Comparison of ENCODE assay signal across 10 cellular contexts in the genomic region with DNA sequence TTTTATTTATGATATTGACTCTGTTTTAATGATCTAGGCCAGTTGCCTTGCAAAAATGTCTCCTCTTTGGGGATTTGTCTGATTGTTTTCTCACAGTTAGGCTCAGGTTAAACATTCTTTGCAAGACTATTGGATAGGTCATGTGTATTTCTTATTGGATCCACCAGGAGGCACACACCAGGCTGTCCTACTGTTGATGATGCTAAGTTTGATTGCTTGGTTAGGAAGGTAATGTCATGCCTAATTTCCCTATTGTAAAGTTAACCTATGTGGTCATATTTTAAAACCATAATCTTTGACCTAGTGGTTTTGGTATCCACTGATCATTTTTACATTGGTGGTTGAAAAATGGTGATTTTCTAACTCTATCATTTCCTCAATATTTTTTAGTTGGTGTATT.
DNase-seq lines count a peak whose midpoint lies in the region; ATAC-seq, FAIRE-seq and TF ChIP-seq lines count a peak whose summit lies in the region.
"Had no signal": no experiment of that assay in that cellular context is flagged by ENCODE, and none has a peak within 500 bp of the region (broad histone marks: within the 10 kb centered on the region; RNA-seq: fewer than 3 reads in every experiment).

No MANE protein-coding gene starts in this region.

- no peaks in the 10 kb centered on the region for H3K23me2 ChIP-seq in H1 (ENCODE audit: low read depth, low read length)

- intact Hi-C loops in activated CD4-positive, alpha-beta memory T cell treated with anti-CD3 and anti-CD28 coated beads for 36 hours (cut with micrococcal nuclease) = loop anchor here (5.0 kb wide), 1 partner anchor 104 kb away; no protein-coding TSS in a partner anchor

- no peak overlapping the region for H3K23ac ChIP-seq in H1 (ENCODE audit: insufficient read length)

- H4K8ac ChIP-seq in H1 (ENCODE audit: extremely low read depth, insufficient read depth, low read length) = no peak overlapping the region

- no peak overlapping the region for H2AK5ac ChIP-seq in H1 (ENCODE audit: low read depth, low read length)

- H3K27me3 ChIP-seq in H1 (replicated peaks in 1 of 4; ENCODE audit: control insufficient read depth in 3 of 4, extremely low read depth in 1 of 4, insufficient read depth in 3 of 4, low read length in 3 of 4) = no peaks in the 10 kb centered on the region

- CTCF ChIA-PET in H1 (lab: Charles Lee; ENCODE audit: partially characterized antibody) = interaction anchor here (0.8 to 1.4 kb wide), 6 partner anchors 9 to 106 kb away, joined by 3 to 6 read pairs (median 4); no protein-coding TSS in a partner anchor
- CTCF ChIA-PET in activated CD4-positive, alpha-beta memory T cell treated with anti-CD3 and anti-CD28 coated beads for 36 hours (lab: Charles Lee) = no interaction called here
- CTCF ChIA-PET in activated CD4-positive, alpha-beta T cell treated with anti-CD3 and anti-CD28 coated beads, Interleukin-2, amount 10 ng/mL, durations not matched to agents 7 days and 5 days (lab: Charles Lee) = no interaction called here

- TF ChIP-seq RAD21 in Ishikawa (IDR thresholded peaks at IDR 0.05; ENCODE audit: low read depth) (peak; percentile 57), H1 (IDR thresholded peaks at IDR 0.05 in 1 of 2, conservative IDR thresholded peaks at IDR 0.05 in 1 of 2; ENCODE audit: low read depth in 2 of 2, low read length in 2 of 2) (peak; percentile 54 to 64)

- H2BK15ac ChIP-seq in H1 (ENCODE audit: low read length) = no peak overlapping the region

- no peak overlapping the region for H2BK12ac ChIP-seq in H1 (ENCODE audit: low read depth, low read length)

- no peaks in the 10 kb centered on the region for H3K4me1 ChIP-seq in H1 (replicated peaks in 1 of 4; ENCODE audit: control insufficient read depth in 3 of 4, insufficient read depth in 4 of 4, low read length in 3 of 4)

- no peak overlapping the region for H3K27ac Mint-ChIP-seq in activated CD4-positive, alpha-beta memory T cell treated with anti-CD3 and anti-CD28 coated beads for 36 hours
- H3K27ac Mint-ChIP-seq in activated CD4-positive, alpha-beta T cell treated with anti-CD3 and anti-CD28 coated beads, Interleukin-2, amount 10 ng/mL, durations not matched to agents 7 days and 5 days = no peak overlapping the region
- H3K27ac Mint-ChIP-seq: CD14-positive monocyte had no signal

- TF ChIP-seq CTCF in 22Rv1 (IDR thresholded peaks at IDR 0.05) (peak; percentile 67), H1 (IDR thresholded peaks at IDR 0.05; ENCODE audit: control extremely low read depth in 1 of 3, insufficient read depth in 1 of 3, low read depth in 1 of 3, low read length in 3 of 3) (peak in 2 of 3 experiments; percentile 57 to 72; a peak in 3 of 4 replicates), omental fat pad (IDR thresholded peaks at IDR 0.05) (no peak)

- no peak for DNase-seq in H1 (ENCODE audit: low read depth in 1 of 2, low spot score in 2 of 2)
- DNase-seq in activated CD4-positive, alpha-beta memory T cell treated with anti-CD3 and anti-CD28 coated beads for 36 hours = no peak
- DNase-seq in omental fat pad (ENCODE audit: low spot score) = no peak
- DNase-seq in activated CD4-positive, alpha-beta T cell treated with anti-CD3 and anti-CD28 coated beads, Interleukin-2, amount 10 ng/mL, durations not matched to agents 7 days and 5 days = no peak
- DNase-seq: left ventricle myocardium superior had no signal

- TF ChIP-seq POLR2A in H1 (IDR thresholded peaks at IDR 0.05; ENCODE audit: control extremely low read depth in 1 of 2, low read depth in 2 of 2, low read length in 2 of 2) = no peak

- no peak overlapping the region for H3K9ac ChIP-seq in H1 (replicated peaks in 1 of 4; ENCODE audit: extremely low read depth in 1 of 4, low read depth in 3 of 4, low read length in 3 of 4)

- no peaks in the 10 kb centered on the region for H4K20me1 ChIP-seq in H1 (replicated peaks in 1 of 2; ENCODE audit: control insufficient read depth in 1 of 2, insufficient read depth in 2 of 2, low read length in 2 of 2)

- H3K36me3 ChIP-seq in H1 (ENCODE audit: control insufficient read depth in 2 of 4, insufficient read depth in 4 of 4, low read length in 3 of 4) = no peaks in the 10 kb centered on the region

- no peak overlapping the region for H3K4ac ChIP-seq in H1 (replicated peaks; ENCODE audit: insufficient read length, low read depth, low read length)

- H3K4me3 Mint-ChIP-seq in activated CD4-positive, alpha-beta memory T cell treated with anti-CD3 and anti-CD28 coated beads for 36 hours = no peak overlapping the region
- H3K4me3 Mint-ChIP-seq in activated CD4-positive, alpha-beta T cell treated with anti-CD3 and anti-CD28 coated beads, Interleukin-2, amount 10 ng/mL, durations not matched to agents 7 days and 5 days = no peak overlapping the region
- H3K4me3 Mint-ChIP-seq: CD14-positive monocyte had no signal

- H3K79me2 ChIP-seq in H1 (ENCODE audit: control insufficient read depth in 1 of 2, insufficient read depth in 2 of 2, low read length in 2 of 2) = no peaks in the 10 kb centered on the region

- no peaks in the 10 kb centered on the region for H3K36me3 Mint-ChIP-seq in activated CD4-positive, alpha-beta memory T cell treated with anti-CD3 and anti-CD28 coated beads for 36 hours
- no peaks in the 10 kb centered on the region for H3K36me3 Mint-ChIP-seq in activated CD4-positive, alpha-beta T cell treated with anti-CD3 and anti-CD28 coated beads, Interleukin-2, amount 10 ng/mL, durations not matched to agents 7 days and 5 days (ENCODE audit: low read depth)
- H3K36me3 Mint-ChIP-seq: CD14-positive monocyte had no signal

- H3K14ac ChIP-seq in H1 (ENCODE audit: insufficient read length) = no peak overlapping the region

- H2BK5ac ChIP-seq in H1 (ENCODE audit: low read depth, low read length) = no peak overlapping the region

- peaks cover 2% of the 10 kb centered on the region for H3K27me3 Mint-ChIP-seq in activated CD4-positive, alpha-beta memory T cell treated with anti-CD3 and anti-CD28 coated beads for 36 hours
- no peaks in the 10 kb centered on the region for H3K27me3 Mint-ChIP-seq in activated CD4-positive, alpha-beta T cell treated with anti-CD3 and anti-CD28 coated beads, Interleukin-2, amount 10 ng/mL, durations not matched to agents 7 days and 5 days

- H3K9me3 ChIP-seq in H1 (ENCODE audit: insufficient read depth in 2 of 2, low read depth in 1 of 2, low read length in 1 of 2) = no peaks in the 10 kb centered on the region

- H3K27ac ChIP-seq in 22Rv1 (no peak overlapping the region), H1 (ENCODE audit: low read depth, low read length) (no peak overlapping the region)

- ATAC-seq in GM18909 (IDR thresholded peaks at IDR 0.05; ENCODE audit: poor library complexity, unreplicated experiment) (peak; percentile 65), HG02840 (IDR thresholded peaks at IDR 0.05; ENCODE audit: low FRiP score, unreplicated experiment) (no peak), omental fat pad (ENCODE audit: low FRiP score) (no peak)
- ATAC-seq: left ventricle myocardium superior had no signal

- H3K4me3 ChIP-seq in H1 (ENCODE audit: extremely low read depth in 1 of 4, insufficient read depth in 2 of 4, low read depth in 3 of 4, low read length in 4 of 4) = no peak overlapping the region

- H2BK120ac ChIP-seq in H1 (replicated peaks; ENCODE audit: low read depth, low read length) = no peak overlapping the region

- no peak overlapping the region for H4K5ac ChIP-seq in H1 (ENCODE audit: insufficient read length, low read depth, low read length)

- no peak overlapping the region for H4K91ac ChIP-seq in H1 (replicated peaks; ENCODE audit: insufficient read length, low read length)

- H2AFZ ChIP-seq in H1 (ENCODE audit: low read length) = no peak overlapping the region

- POLR2A ChIA-PET in H1 (lab: Charles Lee; ENCODE audit: partially characterized antibody) = no interaction called here
- POLR2A ChIA-PET in activated CD4-positive, alpha-beta memory T cell treated with anti-CD3 and anti-CD28 coated beads for 36 hours (lab: Charles Lee) = no interaction called here
- POLR2A ChIA-PET in activated CD4-positive, alpha-beta T cell treated with anti-CD3 and anti-CD28 coated beads, Interleukin-2, amount 10 ng/mL, durations not matched to agents 7 days and 5 days (lab: Charles Lee) = no interaction called here

- TF ChIP-seq EP300 in Ishikawa (IDR thresholded peaks at IDR 0.05; ENCODE audit: borderline replicate concordance) (no peak), H1 (IDR thresholded peaks at IDR 0.05; ENCODE audit: borderline replicate concordance in 1 of 2, low read depth in 2 of 2, low read length in 2 of 2) (no peak)

- H3K79me1 ChIP-seq in H1 (ENCODE audit: low read depth, low read length) = no peaks in the 10 kb centered on the region

- peak; percentile 85 for FAIRE-seq in H1 (lab: Jason Lieb, UNC)

- no peaks in the 10 kb centered on the region for H3K4me1 Mint-ChIP-seq in activated CD4-positive, alpha-beta memory T cell treated with anti-CD3 and anti-CD28 coated beads for 36 hours (ENCODE audit: low read depth)
- H3K4me1 Mint-ChIP-seq in activated CD4-positive, alpha-beta T cell treated with anti-CD3 and anti-CD28 coated beads, Interleukin-2, amount 10 ng/mL, durations not matched to agents 7 days and 5 days = no peaks in the 10 kb centered on the region
- H3K4me1 Mint-ChIP-seq: CD14-positive monocyte had no signal

- no peak overlapping the region for H3K56ac ChIP-seq in H1 (replicated peaks; ENCODE audit: insufficient read length, low read depth, low read length)

- H3K18ac ChIP-seq in H1 (ENCODE audit: extremely low read depth, low read length) = no peak overlapping the region

- no peaks in the 10 kb centered on the region for H3K9me3 Mint-ChIP-seq in activated CD4-positive, alpha-beta memory T cell treated with anti-CD3 and anti-CD28 coated beads for 36 hours
- no peaks in the 10 kb centered on the region for H3K9me3 Mint-ChIP-seq in activated CD4-positive, alpha-beta T cell treated with anti-CD3 and anti-CD28 coated beads, Interleukin-2, amount 10 ng/mL, durations not matched to agents 7 days and 5 days

- no peak overlapping the region for H2BK20ac ChIP-seq in H1 (ENCODE audit: low read length)

- H3K4me2 ChIP-seq in H1 (ENCODE audit: insufficient read depth in 1 of 2, low read depth in 2 of 2, low read length in 2 of 2) = no peak overlapping the region

TF ChIP-seq in Ishikawa, 13 proteins besides CTCF, POLR2A, EP300 and RAD21 (continues in another document):
- TF ChIP-seq TEAD4 (IDR thresholded peaks at IDR 0.05) = no peak
- no peak for TF ChIP-seq TAF1 (IDR thresholded peaks at IDR 0.05; ENCODE audit: low read depth)
- TF ChIP-seq TCF12 (IDR thresholded peaks at IDR 0.05; ENCODE audit: low read depth) = no peak
- TF ChIP-seq, protein P1, sequence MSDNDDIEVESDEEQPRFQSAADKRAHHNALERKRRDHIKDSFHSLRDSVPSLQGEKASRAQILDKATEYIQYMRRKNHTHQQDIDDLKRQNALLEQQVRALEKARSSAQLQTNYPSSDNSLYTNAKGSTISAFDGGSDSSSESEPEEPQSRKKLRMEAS (IDR thresholded peaks at IDR 0.05) = no peak

TF ChIP-seq in H1, 55 proteins besides CTCF, POLR2A, EP300 and RAD21 (continues in another document):
- TF ChIP-seq SP1 (IDR thresholded peaks at IDR 0.05; ENCODE audit: low read depth, low read length) (no peak), BCL11A (IDR thresholded peaks at IDR 0.05; ENCODE audit: low read depth in 2 of 2, low read length in 2 of 2) (no peak), HDAC6 (IDR thresholded peaks at IDR 0.05; ENCODE audit: low read depth, low read length) (no peak), CHD2 (IDR thresholded peaks at IDR 0.05; ENCODE audit: low read length) (no peak), EGR1 (IDR thresholded peaks at IDR 0.05; ENCODE audit: borderline replicate concordance, low read depth, low read length) (no peak)

Comparison
In these comparisons a context has a peak if more than half of its experiments do, and no peak if none do; other contexts are left out.
1. CTCF ChIP-seq: peak in 22Rv1 (single experiment) and H1 (2 of 3); none in omental fat pad (0 of 3).